8 cellular contexts compared by ENCODE assay signal in the genomic region with DNA sequence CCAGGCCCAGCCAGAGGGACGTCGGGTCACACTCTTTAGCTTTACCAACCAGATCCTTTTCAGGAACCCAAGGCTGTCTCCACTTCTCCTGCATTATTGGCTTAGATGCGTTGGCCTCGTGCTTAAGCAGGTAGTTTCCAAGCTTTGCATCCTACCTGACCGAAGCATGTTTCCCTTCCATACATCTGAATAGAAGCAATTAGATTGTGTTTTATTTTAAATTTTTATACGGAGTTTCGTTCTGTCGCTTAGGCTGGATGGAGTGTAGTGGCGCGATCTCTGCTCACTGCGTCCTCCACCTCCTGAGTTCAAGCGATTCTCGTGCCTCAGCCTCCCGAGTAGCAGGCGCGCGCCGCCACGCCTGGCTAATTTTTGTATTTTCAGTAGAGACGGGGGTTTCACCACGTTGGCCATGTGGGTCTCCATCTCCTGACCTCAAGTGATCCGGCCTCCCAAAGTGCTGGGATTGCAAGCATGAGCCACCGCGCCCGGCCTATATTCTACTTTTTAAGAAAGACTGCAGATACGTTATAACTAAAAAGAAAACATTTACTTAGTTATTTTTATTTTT. TPM values are rescaled to one million over a fixed set of nuclear protein-coding genes. Genes with fewer than 3 reads are reported as not detected.
A peak's percentile ranks its signal among the peaks of the same experiment; 100 is the strongest.
DNase-seq lines count a peak whose midpoint lies in the region; ATAC-seq and TF ChIP-seq lines count a peak whose summit lies in the region.

No MANE protein-coding gene starts in this region.

- H2AK5ac ChIP-seq in trophoblast cell (ENCODE audit: low read length), result no peak overlapping the region

- H2BK12ac ChIP-seq in trophoblast cell (ENCODE audit: low read length), result no peak overlapping the region

- H4K8ac ChIP-seq in trophoblast cell (ENCODE audit: low read depth, low read length), result peak overlapping the region; percentile 70

- peaks cover 2 to 6% of the 10 kb centered on the region in 2 experiments for H3K4me1 ChIP-seq in trophoblast cell (ENCODE audit: control insufficient read depth in 1 of 2, insufficient read depth in 2 of 2, low read length in 2 of 2)

- no CpG with 5 or more reads among the region's 26 CpGs for WGBS in trophoblast cell (ENCODE audit: extremely low coverage, insufficient coverage, insufficient read length)

- H2BK120ac ChIP-seq in trophoblast cell (ENCODE audit: insufficient read depth, low read length, poor library complexity), result no peak overlapping the region

- peak; percentile 13 for DNase-seq in GM13976 (ENCODE audit: low spot score)
- peak; percentile 26 for DNase-seq in foreskin melanocyte
- DNase-seq in trophoblast cell, result no peak
- DNase-seq in NCI-H510A treated with DMSO at 0.1 percent for 48 hours (lab: John Stamatoyannopoulos, UW), result no peak
- no peak for DNase-seq in cortex of kidney (lab: John Stamatoyannopoulos, UW)

- no peak overlapping the region for H2BK5ac ChIP-seq in trophoblast cell (ENCODE audit: low read depth, low read length, poor library complexity)

- H3K4me3 ChIP-seq in WI38 (ENCODE audit: low read depth, low read length) (peak overlapping the region; percentile 80), trophoblast cell (ENCODE audit: low read depth, low read length) (peak overlapping the region; percentile 77)

- no peaks in the 10 kb centered on the region for H3K79me1 ChIP-seq in trophoblast cell (ENCODE audit: low read length)

- H3K4ac ChIP-seq in trophoblast cell (ENCODE audit: low read depth, low read length), result no peak overlapping the region

- no peak overlapping the region for H3K9ac ChIP-seq in trophoblast cell (ENCODE audit: low read length)

- no peak overlapping the region for H3K23ac ChIP-seq in trophoblast cell (ENCODE audit: low read length)

- peak; percentile 5 for ATAC-seq in HG03025 (IDR thresholded peaks at IDR 0.05; ENCODE audit: low FRiP score, unreplicated experiment)
- no peak for ATAC-seq in GM18505 (IDR thresholded peaks at IDR 0.05; ENCODE audit: unreplicated experiment)

- H4K12ac ChIP-seq in trophoblast cell (ENCODE audit: low read depth, low read length), result peak overlapping the region; percentile 43

- H3K9me3 ChIP-seq in trophoblast cell (ENCODE audit: insufficient read depth, low read depth, low read length), result no peaks in the 10 kb centered on the region

- H3K36me3 ChIP-seq in trophoblast cell (ENCODE audit: control insufficient read depth in 1 of 2, insufficient read depth in 2 of 2, low read length in 2 of 2), result no peaks in the 10 kb centered on the region

- H3K79me2 ChIP-seq in trophoblast cell (ENCODE audit: control insufficient read depth, insufficient read depth, low read length, poor library complexity), result no peaks in the 10 kb centered on the region

- in situ Hi-C loops in GM13976 (cut with MboI; ENCODE audit: low sequenced_read_pairs, unreplicated experiment), result no loop called here

- TF ChIP-seq CTCF in GM13976 (IDR thresholded peaks at IDR 0.05; ENCODE audit: borderline replicate concordance, control extremely low read depth, extremely low read depth, insufficient read depth, missing control alignments) (no peak), WI38 (IDR thresholded peaks at IDR 0.05; ENCODE audit: low read depth, low read length) (no peak)

- H2AFZ ChIP-seq in trophoblast cell (ENCODE audit: insufficient read depth, low read length, poor library complexity), result peak overlapping the region; percentile 97

- no peak overlapping the region for H3K14ac ChIP-seq in trophoblast cell (ENCODE audit: low read length)

- H3K27ac ChIP-seq in trophoblast cell (ENCODE audit: low read depth, low read length), result no peak overlapping the region

- no peak for TF ChIP-seq POLR2A in GM18505 (IDR thresholded peaks at IDR 0.05; ENCODE audit: borderline replicate concordance, extremely low read depth, insufficient read depth, insufficient read length)

- H3K4me2 ChIP-seq in trophoblast cell (ENCODE audit: low read length), result peak overlapping the region; percentile 89

- H3K18ac ChIP-seq in trophoblast cell (ENCODE audit: low read length), result no peak overlapping the region

- H4K91ac ChIP-seq in trophoblast cell (ENCODE audit: low read depth, low read length), result no peak overlapping the region

- H3K27me3 ChIP-seq in trophoblast cell (ENCODE audit: insufficient read depth, low read length), result no peaks in the 10 kb centered on the region

RNA-seq across cellular contexts. Expression of gene DYNC2H1, which starts 0.7 kb away (rescaled TPM):
- 1.4 TPM in 2 replicates for polyA plus RNA-seq in trophoblast cell (2013)

RNA-seq across cellular contexts. Expression of gene DCUN1D5, which starts 17.9 kb away (rescaled TPM):
- polyA plus RNA-seq in trophoblast cell (2013), result 69.1 and 71.9 TPM in 2 replicates

Comparison
In these comparisons a context has a peak if more than half of its experiments do, and no peak if none do; other contexts are left out.
1. DNase-seq: peak in GM13976 (single experiment) and foreskin melanocyte (single experiment); none in trophoblast cell (0 of 2), NCI-H510A treated with DMSO at 0.1 percent for 48 hours (single experiment) and cortex of kidney (single experiment).